In the genomic region with DNA sequence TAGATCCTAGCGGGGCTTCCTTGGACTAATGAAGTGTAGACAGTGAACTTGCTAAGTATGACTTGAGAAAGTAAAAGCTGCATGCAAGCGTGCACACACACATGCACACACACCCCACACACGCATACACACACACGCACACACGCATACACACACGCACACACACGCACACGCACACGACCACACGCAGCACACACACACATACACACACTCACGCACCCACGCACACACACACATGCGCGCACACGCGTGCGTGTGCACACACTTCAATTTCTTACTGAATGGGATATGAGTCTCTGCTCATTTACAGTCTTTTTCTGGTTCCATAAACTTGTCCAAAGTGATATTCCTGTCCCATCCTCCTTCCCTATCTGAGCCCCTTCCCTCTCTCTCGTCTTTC, we compare ENCODE assay signal across 10 cellular contexts. TPM values are rescaled to one million over a fixed set of nuclear protein-coding genes. Genes with fewer than 3 reads are reported as not detected.
"Had no signal": no experiment of that assay in that cellular context is flagged by ENCODE, and none has a peak within 500 bp of the region (broad histone marks: within the 10 kb centered on the region; RNA-seq: fewer than 3 reads in every experiment).

No MANE protein-coding gene starts in this region.

- H3K4me3 ChIP-seq: GM23248, K562 had no signal

- H3K9me3 Mint-ChIP-seq: H9 had no signal

- H2AFZ ChIP-seq: GM23248 had no signal

- ATAC-seq: K562 had no signal

- H3K9ac ChIP-seq: GM23248 had no signal

- FAIRE-seq: H54, K562 had no signal

- H3K27ac ChIP-seq: GM23248, HL-60 had no signal

- H3K4me3 Mint-ChIP-seq: H9, HFFc6 had no signal

- H3K27ac Mint-ChIP-seq: H9, HFFc6 had no signal

- H3K4me1 Mint-ChIP-seq: H9 had no signal

- DNase-seq: GM23248, GOT3, H9, HCEC 1CT, HFFc6, IMR-90, KG1 had no signal

RNA-seq across cellular contexts. Expression of a gene that starts 41.2 kb away (rescaled TPM):
- total RNA-seq: HFFc6, K562 had no signal
- polyA plus RNA-seq: K562 had no signal
